Comparison of ENCODE assay signal across 18 cellular contexts in genomic region chr1:31767225-31767624, GRCh38. TPM values are rescaled to one million over a fixed set of nuclear protein-coding genes. Genes with fewer than 3 reads are reported as not detected.
DNase-seq lines count a peak whose midpoint lies in the region; TF ChIP-seq lines count a peak whose summit lies in the region.
"Had no signal": no experiment of that assay in that cellular context is flagged by ENCODE, and none has a peak within 500 bp of the region (broad histone marks: within the 10 kb centered on the region; RNA-seq: fewer than 3 reads in every experiment).

No MANE protein-coding gene starts in this region.

- peak overlapping the region in 2 of 5 experiments; percentile 10 to 34 for H3K4me3 Mint-ChIP-seq in brain
- peak overlapping the region; percentile 31 for H3K4me3 Mint-ChIP-seq in neural crest cell
- H3K4me3 Mint-ChIP-seq in T-helper 2 cell treated with Interferon-gamma antibody and Interleukin-4, amounts not matched to agents 5 μg/mL and 100 μg/mL, for 36 hours = no peak overlapping the region

- peaks cover 77% of the 10 kb centered on the region for H3K4me1 Mint-ChIP-seq in brain
- H3K4me1 Mint-ChIP-seq in neural crest cell = peaks cover 15% of the 10 kb centered on the region
- peaks cover 32% of the 10 kb centered on the region for H3K4me1 Mint-ChIP-seq in T-helper 2 cell treated with Interferon-gamma antibody and Interleukin-4, amounts not matched to agents 5 μg/mL and 100 μg/mL, for 36 hours (ENCODE audit: low read depth)

- H3K27ac Mint-ChIP-seq in brain (peak overlapping the region in 4 of 5 experiments; percentile 0 to 59 (median 57)), neural crest cell (ENCODE audit: unreplicated experiment) (no peak overlapping the region)
- H3K27ac Mint-ChIP-seq in T-helper 2 cell treated with Interferon-gamma antibody and Interleukin-4, amounts not matched to agents 5 μg/mL and 100 μg/mL, for 36 hours = no peak overlapping the region

- H3K27me3 Mint-ChIP-seq in brain (peaks cover 24% of the 10 kb centered on the region), neural crest cell (ENCODE audit: low read depth) (peaks cover 68% of the 10 kb centered on the region)
- peaks cover 46% of the 10 kb centered on the region for H3K27me3 Mint-ChIP-seq in T-helper 2 cell treated with Interferon-gamma antibody and Interleukin-4, amounts not matched to agents 5 μg/mL and 100 μg/mL, for 36 hours (ENCODE audit: low read depth)

- DNase-seq in DMS 273 (lab: John Stamatoyannopoulos, UW; ENCODE audit: unreplicated experiment) (peak; percentile 38), DMS 273 treated with DMSO at 0.1 percent for 48 hours (lab: John Stamatoyannopoulos, UW) (no peak), COLO668 (lab: John Stamatoyannopoulos, UW; ENCODE audit: unreplicated experiment) (peak; percentile 34), neural crest cell (ENCODE audit: low read depth, low spot score) (no peak), NCI-H2081 treated with DMSO at 0.1 percent for 48 hours (lab: John Stamatoyannopoulos, UW) (no peak)
- no peak for DNase-seq in T-helper 2 cell treated with Interferon-gamma antibody and Interleukin-4, amounts not matched to agents 5 μg/mL and 100 μg/mL, for 36 hours (ENCODE audit: low spot score)
- no peak for DNase-seq in stimulated activated naive CD4-positive, alpha-beta T cell treated with Interleukin-2 at 50 U/mL for 16 hours (lab: John Stamatoyannopoulos, UW)
- DNase-seq: 8988T, C1 segment of cervical spinal cord, COR-L47, GOT3, NCI-H1105, NCI-H187, NCI-H226, PC-3, SK-N-SH, T-helper 1 cell had no signal

- peaks cover 0 to 5% (median 0%) of the 10 kb centered on the region in 5 experiments for H3K9me3 Mint-ChIP-seq in brain
- H3K9me3 Mint-ChIP-seq in neural crest cell = no peaks in the 10 kb centered on the region
- H3K9me3 Mint-ChIP-seq in T-helper 2 cell treated with Interferon-gamma antibody and Interleukin-4, amounts not matched to agents 5 μg/mL and 100 μg/mL, for 36 hours = no peaks in the 10 kb centered on the region

- TF ChIP-seq CTCF in brain (conservative IDR thresholded peaks at IDR 0.05) = no peak
- TF ChIP-seq CTCF in neural crest cell (conservative IDR thresholded peaks at IDR 0.05) = no peak

- H3K36me3 Mint-ChIP-seq in brain (no peaks in the 10 kb centered on the region), neural crest cell (ENCODE audit: low read depth) (no peaks in the 10 kb centered on the region)
- H3K36me3 Mint-ChIP-seq in T-helper 2 cell treated with Interferon-gamma antibody and Interleukin-4, amounts not matched to agents 5 μg/mL and 100 μg/mL, for 36 hours (ENCODE audit: low read depth) = no peaks in the 10 kb centered on the region

RNA-seq across cellular contexts. Expression of gene ADGRB2, which starts 3.1 kb away (rescaled TPM):
- 67.9 TPM for polyA plus RNA-seq in brain (ENCODE audit: insufficient read depth, low read depth, low replicate concordance)
- 17.8 and 18.8 TPM in 2 replicates for total RNA-seq in neural crest cell

RNA-seq across cellular contexts. Expression of gene SPOCD1, which starts 48.6 kb away (rescaled TPM):
- polyA plus RNA-seq in brain (ENCODE audit: insufficient read depth, low read depth, low replicate concordance) = 1.7 TPM
- total RNA-seq in neural crest cell = 0.56 and 0.61 TPM in 2 replicates

Comparison
In these comparisons a context has a peak if more than half of its experiments do, and no peak if none do; other contexts are left out.
1. DNase-seq: peak in DMS 273 (single experiment) and COLO668 (single experiment); none in DMS 273 treated with DMSO at 0.1 percent for 48 hours (single experiment), neural crest cell (single experiment), T-helper 2 cell treated with Interferon-gamma antibody and Interleukin-4, amounts not matched to agents 5 μg/mL and 100 μg/mL, for 36 hours (single experiment), stimulated activated naive CD4-positive, alpha-beta T cell treated with Interleukin-2 at 50 U/mL for 16 hours (single experiment) and NCI-H2081 treated with DMSO at 0.1 percent for 48 hours (single experiment).
2. H3K27ac Mint-ChIP-seq: peak in brain (4 of 5); none in neural crest cell (single experiment) and T-helper 2 cell treated with Interferon-gamma antibody and Interleukin-4, amounts not matched to agents 5 μg/mL and 100 μg/mL, for 36 hours (single experiment).